ENCODE assay signal across 20 cellular contexts in genomic region chr15:61116830-61117229, GRCh38.
"Had no signal": no experiment of that assay in that cellular context is flagged by ENCODE, and none has a peak within 500 bp of the region (broad histone marks: within the 10 kb centered on the region; RNA-seq: fewer than 3 reads in every experiment).

No MANE protein-coding gene starts in this region.

- H3K27ac ChIP-seq: ascending aorta, right lobe of liver, tibial artery, uterus, VCaP had no signal

- DNase-seq: activated CD4-positive, alpha-beta T cell treated with anti-CD3 and anti-CD28 coated beads for 36 hours; activated CD8-positive, alpha-beta memory T cell treated with anti-CD3 and anti-CD28 coated beads, Interleukin-2, amount 50 U/mL, for 48 hours; activated CD8-positive, alpha-beta T cell treated with anti-CD3 and anti-CD28 coated beads, Interleukin-2, amount 10 ng/mL, durations not matched to agents 7 days and 5 days; activated naive CD4-positive, alpha-beta T cell; activated naive CD8-positive, alpha-beta T cell treated with anti-CD3 and anti-CD28 coated beads, Interleukin-2, amount 50 U/mL, for 24 hours; endodermal cell; hypothalamus; left colon; naive thymus-derived CD8-positive, alpha-beta T cell; occipital lobe; right lobe of liver; tibial artery; uterus had no signal

- H3K27ac Mint-ChIP-seq: activated CD4-positive, alpha-beta T cell treated with anti-CD3 and anti-CD28 coated beads for 36 hours; activated CD8-positive, alpha-beta T cell treated with anti-CD3 and anti-CD28 coated beads, Interleukin-2, amount 10 ng/mL, durations not matched to agents 7 days and 5 days; activated naive CD8-positive, alpha-beta T cell treated with anti-CD3 and anti-CD28 coated beads, Interleukin-2, amount 50 U/mL, for 24 hours; activated T-helper 1 cell treated with anti-CD3 and anti-CD28 coated beads, Interleukin-12 subunit alpha, Interleukin-12 subunit beta, Interleukin-2, Interleukin-4 antibody, amounts not matched to agents 30 ng/mL and 10 ng/mL and 1 ng/mL, durations not matched to agents 14 hours and 24 hours and 36 hours; endodermal cell; naive thymus-derived CD8-positive, alpha-beta T cell; progenitor cell of endocrine pancreas; stimulated activated memory B cell treated with anti-CD40 and anti-IgM and Interleukin-4, amounts not matched to agents 10 μg/mL and 1 μg/mL and 100 μg/mL, for 72 hours had no signal

- FAIRE-seq: bronchial epithelial cell had no signal

- H3K4me3 Mint-ChIP-seq: activated CD4-positive, alpha-beta T cell treated with anti-CD3 and anti-CD28 coated beads for 36 hours; activated CD8-positive, alpha-beta T cell treated with anti-CD3 and anti-CD28 coated beads, Interleukin-2, amount 10 ng/mL, durations not matched to agents 7 days and 5 days; activated naive CD8-positive, alpha-beta T cell treated with anti-CD3 and anti-CD28 coated beads, Interleukin-2, amount 50 U/mL, for 24 hours; activated T-helper 1 cell treated with anti-CD3 and anti-CD28 coated beads, Interleukin-12 subunit alpha, Interleukin-12 subunit beta, Interleukin-2, Interleukin-4 antibody, amounts not matched to agents 30 ng/mL and 10 ng/mL and 1 ng/mL, durations not matched to agents 14 hours and 24 hours and 36 hours; endodermal cell; naive thymus-derived CD8-positive, alpha-beta T cell; stimulated activated memory B cell treated with anti-CD40 and anti-IgM and Interleukin-4, amounts not matched to agents 10 μg/mL and 1 μg/mL and 100 μg/mL, for 72 hours had no signal

- H3K4me1 ChIP-seq: ascending aorta, right lobe of liver, tibial artery, uterus had no signal

- H3K4me1 Mint-ChIP-seq: activated CD4-positive, alpha-beta T cell treated with anti-CD3 and anti-CD28 coated beads for 36 hours; activated naive CD8-positive, alpha-beta T cell treated with anti-CD3 and anti-CD28 coated beads, Interleukin-2, amount 50 U/mL, for 24 hours; stimulated activated memory B cell treated with anti-CD40 and anti-IgM and Interleukin-4, amounts not matched to agents 10 μg/mL and 1 μg/mL and 100 μg/mL, for 72 hours had no signal

- H3K36me3 ChIP-seq: ascending aorta, right lobe of liver, tibial artery, uterus had no signal

- H3K4me3 ChIP-seq: ascending aorta, right lobe of liver, tibial artery, uterus had no signal

- H3K36me3 Mint-ChIP-seq: naive thymus-derived CD8-positive, alpha-beta T cell; stimulated activated memory B cell treated with anti-CD40 and anti-IgM and Interleukin-4, amounts not matched to agents 10 μg/mL and 1 μg/mL and 100 μg/mL, for 72 hours had no signal

- H3K27me3 ChIP-seq: ascending aorta, right lobe of liver, tibial artery, uterus had no signal

- H3K9me3 Mint-ChIP-seq: activated naive CD8-positive, alpha-beta T cell treated with anti-CD3 and anti-CD28 coated beads, Interleukin-2, amount 50 U/mL, for 24 hours; activated T-helper 1 cell treated with anti-CD3 and anti-CD28 coated beads, Interleukin-12 subunit alpha, Interleukin-12 subunit beta, Interleukin-2, Interleukin-4 antibody, amounts not matched to agents 30 ng/mL and 10 ng/mL and 1 ng/mL, durations not matched to agents 14 hours and 24 hours and 36 hours; endodermal cell; naive thymus-derived CD8-positive, alpha-beta T cell; stimulated activated memory B cell treated with anti-CD40 and anti-IgM and Interleukin-4, amounts not matched to agents 10 μg/mL and 1 μg/mL and 100 μg/mL, for 72 hours had no signal

- ATAC-seq: activated CD4-positive, alpha-beta T cell treated with anti-CD3 and anti-CD28 coated beads for 36 hours; activated CD8-positive, alpha-beta T cell treated with anti-CD3 and anti-CD28 coated beads, Interleukin-2, amount 10 ng/mL, durations not matched to agents 7 days and 5 days; activated naive CD8-positive, alpha-beta T cell treated with anti-CD3 and anti-CD28 coated beads, Interleukin-2, amount 50 U/mL, for 24 hours; esophagus mucosa; left colon; naive thymus-derived CD8-positive, alpha-beta T cell; right lobe of liver; stimulated activated memory B cell treated with anti-CD40 and anti-IgM and Interleukin-4, amounts not matched to agents 10 μg/mL and 1 μg/mL and 100 μg/mL, for 72 hours had no signal
